ENCODE assay signal across 2 cellular contexts in the genomic region with DNA sequence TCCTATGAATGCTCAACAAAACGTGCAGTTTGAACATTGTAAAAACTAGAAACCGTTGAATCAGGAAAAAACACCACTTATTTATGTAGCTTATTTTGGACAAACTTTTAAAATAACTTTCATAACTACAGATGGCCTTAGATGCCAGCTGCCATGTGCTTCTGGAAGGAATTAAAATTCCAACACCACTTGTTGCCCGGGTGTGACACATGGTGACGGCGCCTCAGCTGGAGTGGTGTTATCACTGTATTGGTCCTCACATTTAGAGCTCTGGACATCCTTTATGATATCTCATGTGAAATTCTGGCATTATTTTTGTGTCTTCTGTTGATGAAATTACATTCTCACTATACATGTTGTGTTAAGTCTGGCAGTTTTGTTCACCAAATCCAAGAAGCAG.
TF ChIP-seq lines count a peak whose summit lies in the region.

No MANE protein-coding gene starts in this region.

TF ChIP-seq in GM23338, 12 proteins besides CTCF, POLR2A, EP300 and RAD21 (continued from another document):
- TF ChIP-seq, protein P1, sequence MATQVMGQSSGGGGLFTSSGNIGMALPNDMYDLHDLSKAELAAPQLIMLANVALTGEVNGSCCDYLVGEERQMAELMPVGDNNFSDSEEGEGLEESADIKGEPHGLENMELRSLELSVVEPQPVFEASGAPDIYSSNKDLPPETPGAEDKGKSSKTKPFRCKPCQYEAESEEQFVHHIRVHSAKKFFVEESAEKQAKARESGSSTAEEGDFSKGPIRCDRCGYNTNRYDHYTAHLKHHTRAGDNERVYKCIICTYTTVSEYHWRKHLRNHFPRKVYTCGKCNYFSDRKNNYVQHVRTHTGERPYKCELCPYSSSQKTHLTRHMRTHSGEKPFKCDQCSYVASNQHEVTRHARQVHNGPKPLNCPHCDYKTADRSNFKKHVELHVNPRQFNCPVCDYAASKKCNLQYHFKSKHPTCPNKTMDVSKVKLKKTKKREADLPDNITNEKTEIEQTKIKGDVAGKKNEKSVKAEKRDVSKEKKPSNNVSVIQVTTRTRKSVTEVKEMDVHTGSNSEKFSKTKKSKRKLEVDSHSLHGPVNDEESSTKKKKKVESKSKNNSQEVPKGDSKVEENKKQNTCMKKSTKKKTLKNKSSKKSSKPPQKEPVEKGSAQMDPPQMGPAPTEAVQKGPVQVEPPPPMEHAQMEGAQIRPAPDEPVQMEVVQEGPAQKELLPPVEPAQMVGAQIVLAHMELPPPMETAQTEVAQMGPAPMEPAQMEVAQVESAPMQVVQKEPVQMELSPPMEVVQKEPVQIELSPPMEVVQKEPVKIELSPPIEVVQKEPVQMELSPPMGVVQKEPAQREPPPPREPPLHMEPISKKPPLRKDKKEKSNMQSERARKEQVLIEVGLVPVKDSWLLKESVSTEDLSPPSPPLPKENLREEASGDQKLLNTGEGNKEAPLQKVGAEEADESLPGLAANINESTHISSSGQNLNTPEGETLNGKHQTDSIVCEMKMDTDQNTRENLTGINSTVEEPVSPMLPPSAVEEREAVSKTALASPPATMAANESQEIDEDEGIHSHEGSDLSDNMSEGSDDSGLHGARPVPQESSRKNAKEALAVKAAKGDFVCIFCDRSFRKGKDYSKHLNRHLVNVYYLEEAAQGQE (IDR thresholded peaks at IDR 0.05; ENCODE audit: unreplicated experiment): no peak
- TF ChIP-seq, protein P2, sequence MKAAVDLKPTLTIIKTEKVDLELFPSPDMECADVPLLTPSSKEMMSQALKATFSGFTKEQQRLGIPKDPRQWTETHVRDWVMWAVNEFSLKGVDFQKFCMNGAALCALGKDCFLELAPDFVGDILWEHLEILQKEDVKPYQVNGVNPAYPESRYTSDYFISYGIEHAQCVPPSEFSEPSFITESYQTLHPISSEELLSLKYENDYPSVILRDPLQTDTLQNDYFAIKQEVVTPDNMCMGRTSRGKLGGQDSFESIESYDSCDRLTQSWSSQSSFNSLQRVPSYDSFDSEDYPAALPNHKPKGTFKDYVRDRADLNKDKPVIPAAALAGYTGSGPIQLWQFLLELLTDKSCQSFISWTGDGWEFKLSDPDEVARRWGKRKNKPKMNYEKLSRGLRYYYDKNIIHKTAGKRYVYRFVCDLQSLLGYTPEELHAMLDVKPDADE (IDR thresholded peaks at IDR 0.05): no peak
- TF ChIP-seq EZH2phosphoT487 (IDR thresholded peaks at IDR 0.05; ENCODE audit: unreplicated experiment) (no peak), JUNB (IDR thresholded peaks at IDR 0.05; ENCODE audit: unreplicated experiment) (no peak), CREB1 (CRISPR knock-in tag; IDR thresholded peaks at IDR 0.05; ENCODE audit: low read depth) (no peak)

TF ChIP-seq in K562, 482 proteins besides CTCF, POLR2A, EP300 and RAD21 (continued from another document):
- TF ChIP-seq FOXM1 (IDR thresholded peaks at IDR 0.05; ENCODE audit: low read depth) (no peak), FOXM1 (CRISPR knock-in tag; IDR thresholded peaks at IDR 0.05; ENCODE audit: low read depth) (no peak), TAL1 (IDR thresholded peaks at IDR 0.05) (no peak), MCM5 (IDR thresholded peaks at IDR 0.05; ENCODE audit: low read depth) (no peak), FUS (optimal IDR thresholded peaks at IDR 0.05; ENCODE audit: low read depth, low read length) (no peak), RFX1 (IDR thresholded peaks at IDR 0.05) (no peak), HMG20A (CRISPR knock-in tag; conservative IDR thresholded peaks at IDR 0.05) (no peak), HDAC3 (IDR thresholded peaks at IDR 0.05; ENCODE audit: borderline replicate concordance, partially characterized antibody) (no peak), DPF2 (IDR thresholded peaks at IDR 0.05) (no peak)
- TF ChIP-seq, protein P3, sequence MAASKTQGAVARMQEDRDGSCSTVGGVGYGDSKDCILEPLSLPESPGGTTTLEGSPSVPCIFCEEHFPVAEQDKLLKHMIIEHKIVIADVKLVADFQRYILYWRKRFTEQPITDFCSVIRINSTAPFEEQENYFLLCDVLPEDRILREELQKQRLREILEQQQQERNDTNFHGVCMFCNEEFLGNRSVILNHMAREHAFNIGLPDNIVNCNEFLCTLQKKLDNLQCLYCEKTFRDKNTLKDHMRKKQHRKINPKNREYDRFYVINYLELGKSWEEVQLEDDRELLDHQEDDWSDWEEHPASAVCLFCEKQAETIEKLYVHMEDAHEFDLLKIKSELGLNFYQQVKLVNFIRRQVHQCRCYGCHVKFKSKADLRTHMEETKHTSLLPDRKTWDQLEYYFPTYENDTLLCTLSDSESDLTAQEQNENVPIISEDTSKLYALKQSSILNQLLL (CRISPR knock-in tag; IDR thresholded peaks at IDR 0.05; ENCODE audit: borderline replicate concordance): no peak
- TF ChIP-seq, protein P4, sequence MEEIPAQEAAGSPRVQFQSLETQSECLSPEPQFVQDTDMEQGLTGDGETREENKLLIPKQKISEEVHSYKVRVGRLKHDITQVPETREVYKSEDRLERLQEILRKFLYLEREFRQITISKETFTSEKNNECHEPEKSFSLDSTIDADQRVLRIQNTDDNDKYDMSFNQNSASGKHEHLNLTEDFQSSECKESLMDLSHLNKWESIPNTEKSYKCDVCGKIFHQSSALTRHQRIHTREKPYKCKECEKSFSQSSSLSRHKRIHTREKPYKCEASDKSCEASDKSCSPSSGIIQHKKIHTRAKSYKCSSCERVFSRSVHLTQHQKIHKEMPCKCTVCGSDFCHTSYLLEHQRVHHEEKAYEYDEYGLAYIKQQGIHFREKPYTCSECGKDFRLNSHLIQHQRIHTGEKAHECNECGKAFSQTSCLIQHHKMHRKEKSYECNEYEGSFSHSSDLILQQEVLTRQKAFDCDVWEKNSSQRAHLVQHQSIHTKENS (CRISPR knock-in tag; IDR thresholded peaks at IDR 0.05): no peak
